ENCODE assay signal across 1 cellular context in genomic region chr1:226479432-226479831, GRCh38.
TF ChIP-seq lines count a peak whose summit lies in the region.

No MANE protein-coding gene starts in this region.

TF ChIP-seq in IMR-90, 13 proteins besides CTCF, POLR2A, EP300 and RAD21 (continued from another document):
- TF ChIP-seq CEBPB (IDR thresholded peaks at IDR 0.05; ENCODE audit: low read depth, low read length) (no peak), MXI1 (IDR thresholded peaks at IDR 0.05; ENCODE audit: borderline replicate concordance, low read depth, low read length) (no peak), CHD1 (IDR thresholded peaks at IDR 0.05; ENCODE audit: low read depth, low read length) (no peak), ELK1 (IDR thresholded peaks at IDR 0.05; ENCODE audit: borderline replicate concordance, low read depth, low read length) (no peak), FOS (IDR thresholded peaks at IDR 0.05; ENCODE audit: low read depth, low read length) (no peak), MAFK (IDR thresholded peaks at IDR 0.05; ENCODE audit: low read depth, low read length) (no peak), MAZ (IDR thresholded peaks at IDR 0.05; ENCODE audit: borderline replicate concordance, low read depth, low read length) (no peak), SMC3 (IDR thresholded peaks at IDR 0.05; ENCODE audit: low read depth, low read length) (no peak)
TF ChIP-seq in IMR-90: peak in this region for 0.
